In genomic region chr6:118875672-118876071, GRCh38 we compare ENCODE assay signal across 20 cellular contexts. TPM values are rescaled to one million over a fixed set of nuclear protein-coding genes. Genes with fewer than 3 reads are reported as not detected.
DNase-seq lines count a peak whose midpoint lies in the region; ATAC-seq and TF ChIP-seq lines count a peak whose summit lies in the region.
"Had no signal": no experiment of that assay in that cellular context is flagged by ENCODE, and none has a peak within 500 bp of the region (broad histone marks: within the 10 kb centered on the region; RNA-seq: fewer than 3 reads in every experiment).

No MANE protein-coding gene starts in this region.

- no peaks in the 10 kb centered on the region for H3K27me3 ChIP-seq in body of pancreas
- H3K27me3 ChIP-seq in effector memory CD4-positive, alpha-beta T cell (replicated peaks; ENCODE audit: control insufficient read depth, insufficient read depth, low read length, poor library complexity, severe bottlenecking): no peaks in the 10 kb centered on the region
- H3K27me3 ChIP-seq: breast epithelium, colonic mucosa, heart right ventricle, SJSA1, upper lobe of right lung had no signal

- 39 to 43% methylated on average over 2 of the region's 2 CpGs for WGBS in body of pancreas, 2 donors

- peaks cover 1% of the 10 kb centered on the region for H3K9me3 Mint-ChIP-seq in activated naive CD8-positive, alpha-beta T cell treated with anti-CD3 and anti-CD28 coated beads for 36 hours
- no peaks in the 10 kb centered on the region for H3K9me3 Mint-ChIP-seq in endothelial cell (ENCODE audit: unreplicated experiment)
- H3K9me3 Mint-ChIP-seq: activated naive CD8-positive, alpha-beta T cell treated with anti-CD3 and anti-CD28 coated beads, Interleukin-2, amount 50 U/mL, for 24 hours had no signal

- H3K4me1 Mint-ChIP-seq in activated naive CD8-positive, alpha-beta T cell treated with anti-CD3 and anti-CD28 coated beads for 36 hours: peaks cover 39% of the 10 kb centered on the region
- H3K4me1 Mint-ChIP-seq in endothelial cell (ENCODE audit: unreplicated experiment): peaks cover 22% of the 10 kb centered on the region

- H3K27ac ChIP-seq in 22Rv1 (peak overlapping the region; percentile 12; the same call in 1 of the 2 replicates), body of pancreas (peak overlapping the region in 1 of 4 donors; percentile 7)
- H3K27ac ChIP-seq in effector memory CD4-positive, alpha-beta T cell (ENCODE audit: insufficient read depth, low read length, poor library complexity, severe bottlenecking): no peak overlapping the region
- H3K27ac ChIP-seq: breast epithelium, colonic mucosa, heart right ventricle, upper lobe of right lung had no signal

- H3K36me3 Mint-ChIP-seq in activated naive CD8-positive, alpha-beta T cell treated with anti-CD3 and anti-CD28 coated beads for 36 hours: peaks cover 47% of the 10 kb centered on the region
- H3K36me3 Mint-ChIP-seq in endothelial cell (ENCODE audit: low read depth, unreplicated experiment): peaks cover 16% of the 10 kb centered on the region

- TF ChIP-seq CTCF in 22Rv1 (IDR thresholded peaks at IDR 0.05): no peak
- no peak for TF ChIP-seq CTCF in body of pancreas (IDR thresholded peaks at IDR 0.05)
- TF ChIP-seq CTCF in endothelial cell (IDR thresholded peaks at IDR 0.05; ENCODE audit: unreplicated experiment): no peak

- H3K4me3 Mint-ChIP-seq in activated naive CD8-positive, alpha-beta T cell treated with anti-CD3 and anti-CD28 coated beads for 36 hours: no peak overlapping the region
- no peak overlapping the region for H3K4me3 Mint-ChIP-seq in endothelial cell (ENCODE audit: unreplicated experiment)
- H3K4me3 Mint-ChIP-seq: activated naive CD8-positive, alpha-beta T cell treated with anti-CD3 and anti-CD28 coated beads, Interleukin-2, amount 50 U/mL, for 24 hours had no signal

- no peak overlapping the region for H3K27ac Mint-ChIP-seq in activated naive CD8-positive, alpha-beta T cell treated with anti-CD3 and anti-CD28 coated beads for 36 hours
- H3K27ac Mint-ChIP-seq in endothelial cell (ENCODE audit: unreplicated experiment): no peak overlapping the region
- H3K27ac Mint-ChIP-seq: activated naive CD8-positive, alpha-beta T cell treated with anti-CD3 and anti-CD28 coated beads, Interleukin-2, amount 50 U/mL, for 24 hours had no signal

- peaks cover 12% of the 10 kb centered on the region for H3K4me1 ChIP-seq in body of pancreas
- H3K4me1 ChIP-seq in effector memory CD4-positive, alpha-beta T cell (ENCODE audit: control insufficient read depth, insufficient read depth, low read length, poor library complexity, severe bottlenecking): no peaks in the 10 kb centered on the region
- H3K4me1 ChIP-seq: breast epithelium, colonic mucosa had no signal

- H3K27me3 Mint-ChIP-seq in activated naive CD8-positive, alpha-beta T cell treated with anti-CD3 and anti-CD28 coated beads for 36 hours: no peaks in the 10 kb centered on the region
- peaks cover 2% of the 10 kb centered on the region for H3K27me3 Mint-ChIP-seq in endothelial cell (ENCODE audit: unreplicated experiment)
- H3K27me3 Mint-ChIP-seq: activated naive CD8-positive, alpha-beta T cell treated with anti-CD3 and anti-CD28 coated beads, Interleukin-2, amount 50 U/mL, for 24 hours had no signal

- no peaks in the 10 kb centered on the region for H3K9me3 ChIP-seq in body of pancreas
- H3K9me3 ChIP-seq in effector memory CD4-positive, alpha-beta T cell (ENCODE audit: control insufficient read depth, low read length): no peaks in the 10 kb centered on the region
- H3K9me3 ChIP-seq: breast epithelium, colonic mucosa, heart right ventricle, SJSA1, upper lobe of right lung had no signal

- intact Hi-C loops in body of pancreas (cut with DNase I): no loop called here

- no peak for TF ChIP-seq POLR2A in body of pancreas (IDR thresholded peaks at IDR 0.05)

- no peak overlapping the region for H3K4me3 ChIP-seq in body of pancreas
- no peak overlapping the region for H3K4me3 ChIP-seq in effector memory CD4-positive, alpha-beta T cell (ENCODE audit: insufficient read depth, low read depth, low read length, poor library complexity, severe bottlenecking)
- H3K4me3 ChIP-seq: breast epithelium, colonic mucosa, heart right ventricle, SJSA1, upper lobe of right lung had no signal

- H3K36me3 ChIP-seq in body of pancreas (replicated peaks in 1 of 2; ENCODE audit: insufficient read depth in 1 of 2, low read depth in 2 of 2): no peaks in the 10 kb centered on the region
- H3K36me3 ChIP-seq in effector memory CD4-positive, alpha-beta T cell (ENCODE audit: control insufficient read depth, insufficient read depth, low read length): no peaks in the 10 kb centered on the region
- H3K36me3 ChIP-seq: breast epithelium, colonic mucosa, heart right ventricle, SJSA1, upper lobe of right lung had no signal

- peak; percentile 40 for ATAC-seq in body of pancreas
- ATAC-seq: activated naive CD8-positive, alpha-beta T cell treated with anti-CD3 and anti-CD28 coated beads, Interleukin-2, amount 50 U/mL, for 24 hours; heart right ventricle; left ventricle myocardium superior; upper lobe of right lung had no signal

- peak; percentile 90 for DNase-seq in NCI-H1105 (lab: John Stamatoyannopoulos, UW)
- DNase-seq in NCI-H345 (lab: John Stamatoyannopoulos, UW): peak; percentile 48
- DNase-seq in body of pancreas: no peak
- DNase-seq in activated naive CD8-positive, alpha-beta T cell treated with anti-CD3 and anti-CD28 coated beads for 36 hours: no peak
- no peak for DNase-seq in effector memory CD4-positive, alpha-beta T cell
- DNase-seq in endothelial cell (ENCODE audit: low spot score): no peak
- no peak for DNase-seq in activated T-cell treated with anti-CD3 and anti-CD28 coated beads for 4 hours
- DNase-seq: activated CD8-positive, alpha-beta memory T cell treated with anti-CD3 and anti-CD28 coated beads, Interleukin-2, amount 50 U/mL, for 4 hours; activated effector memory CD4-positive, alpha-beta T cell treated with Interleukin-2 at 50 U/mL for 16 hours; activated naive CD8-positive, alpha-beta T cell treated with anti-CD3 and anti-CD28 coated beads, Interleukin-2, amount 50 U/mL, for 24 hours; colonic mucosa; heart right ventricle; left ventricle myocardium superior; NCI-H187; NCI-H82; stimulated activated CD8-positive, alpha-beta memory T cell treated with anti-CD3 and anti-CD28 coated beads, Interleukin-4, amount 100 ng/mL, for 48 hours; upper lobe of right lung had no signal

RNA-seq across cellular contexts. Expression of gene ASF1A, which starts 18.3 kb away (rescaled TPM):
- total RNA-seq in body of pancreas (1 to 10 TPM; 6.3 to 7.8 TPM), endothelial cell (ENCODE audit: unreplicated experiment) (33.4 TPM)
- total RNA-seq in activated naive CD8-positive, alpha-beta T cell treated with anti-CD3 and anti-CD28 coated beads for 36 hours: 10 to 100 TPM; 39.9 to 42.7 TPM

RNA-seq across cellular contexts. Expression of gene MCM9, which starts 59.3 kb away (rescaled TPM):
- total RNA-seq in body of pancreas (10 to 100 TPM in 1 of 2 donors, 1 to 10 TPM in 1; 9.9 to 33.9 TPM), endothelial cell (ENCODE audit: unreplicated experiment) (12.8 TPM)
- total RNA-seq in activated naive CD8-positive, alpha-beta T cell treated with anti-CD3 and anti-CD28 coated beads for 36 hours: 10 to 100 TPM; 20.0 to 20.3 TPM

Comparison
In these comparisons a context has a peak if more than half of its experiments do, and no peak if none do; other contexts are left out.
1. DNase-seq: peak in NCI-H1105 (single experiment) and NCI-H345 (single experiment); none in body of pancreas (0 of 4), activated naive CD8-positive, alpha-beta T cell treated with anti-CD3 and anti-CD28 coated beads for 36 hours (single experiment), effector memory CD4-positive, alpha-beta T cell (0 of 3), endothelial cell (single experiment) and activated T-cell treated with anti-CD3 and anti-CD28 coated beads for 4 hours (single experiment).